ENCODE assay signal across 12 cellular contexts in the genomic region with DNA sequence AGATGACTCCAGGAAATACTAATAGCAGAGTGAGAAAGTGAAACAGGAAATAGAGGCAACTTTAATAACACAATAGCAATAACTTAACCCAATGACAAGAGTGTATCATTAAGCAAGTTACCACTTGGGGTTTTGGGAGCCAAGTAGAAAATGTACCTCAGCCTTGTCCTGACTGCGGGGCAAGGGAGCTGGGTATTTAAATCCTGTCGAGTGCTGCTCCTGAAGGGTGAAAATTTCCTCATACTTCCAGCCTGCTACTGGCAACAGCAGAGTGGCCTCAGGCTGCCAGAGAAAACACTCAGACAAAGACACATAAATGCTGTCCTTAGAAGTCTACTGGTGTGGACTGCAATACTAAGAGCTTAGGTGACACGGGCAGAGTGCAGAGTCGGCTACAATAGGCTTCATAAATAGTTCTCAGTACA.
DNase-seq lines count a peak whose midpoint lies in the region; ATAC-seq and TF ChIP-seq lines count a peak whose summit lies in the region.
"Had no signal": no experiment of that assay in that cellular context is flagged by ENCODE, and none has a peak within 500 bp of the region (broad histone marks: within the 10 kb centered on the region; RNA-seq: fewer than 3 reads in every experiment).

No MANE protein-coding gene starts in this region.

- ATAC-seq in CD8-positive, alpha-beta T cell: no peak
- ATAC-seq in HG02623 (IDR thresholded peaks at IDR 0.05; ENCODE audit: unreplicated experiment) (no peak), HG03342 (IDR thresholded peaks at IDR 0.05; ENCODE audit: unreplicated experiment) (no peak)

- H3K36me3 ChIP-seq in CD8-positive, alpha-beta T cell (ENCODE audit: insufficient read depth, low read length): no peaks in the 10 kb centered on the region
- no peaks in the 10 kb centered on the region for H3K36me3 ChIP-seq in Karpas-422 (ENCODE audit: insufficient read depth, low read length)
- H3K36me3 ChIP-seq in adipocyte (ENCODE audit: control insufficient read depth, insufficient read depth, low read length, severe bottlenecking): no peaks in the 10 kb centered on the region
- no peaks in the 10 kb centered on the region for H3K36me3 ChIP-seq in tibial nerve
- H3K36me3 ChIP-seq: heart right ventricle had no signal

- peak overlapping the region; percentile 24 for H3K4me2 ChIP-seq in Karpas-422 (ENCODE audit: low read depth, low read length, poor library complexity, severe bottlenecking)

- peak overlapping the region; percentile 50 for H3K4me3 Mint-ChIP-seq in CD8-positive, alpha-beta T cell
- H3K4me3 Mint-ChIP-seq: activated T-cell treated with anti-CD3 and anti-CD28 coated beads, Interleukin-2, amount 50 U/mL, for 24 hours had no signal

- DNase-seq in CD8-positive, alpha-beta T cell: no peak
- no peak for DNase-seq in Karpas-422
- no peak for DNase-seq in adipocyte (ENCODE audit: low read depth)
- DNase-seq in midbrain (lab: John Stamatoyannopoulos, UW): peak; percentile 17
- DNase-seq in tibial nerve (ENCODE audit: low spot score in 2 of 2): no peak
- DNase-seq in germinal center (ENCODE audit: low spot score): no peak
- DNase-seq: activated T-cell treated with anti-CD3 and anti-CD28 coated beads, Interleukin-2, amount 50 U/mL, for 24 hours; heart right ventricle; NCI-H69 had no signal

- H3K4me3 ChIP-seq in CD8-positive, alpha-beta T cell (ENCODE audit: low read depth, low read length): peak overlapping the region; percentile 18
- no peak overlapping the region for H3K4me3 ChIP-seq in Karpas-422 (ENCODE audit: low read length)
- peak overlapping the region; percentile 64 for H3K4me3 ChIP-seq in adipocyte (ENCODE audit: low read length)
- no peak overlapping the region for H3K4me3 ChIP-seq in tibial nerve
- H3K4me3 ChIP-seq: heart right ventricle had no signal

- peak overlapping the region; percentile 55; the same call in 1 of the 2 replicates for H2AFZ ChIP-seq in Karpas-422 (ENCODE audit: low read length)

- no peaks in the 10 kb centered on the region for H3K36me3 Mint-ChIP-seq in CD8-positive, alpha-beta T cell

- peak overlapping the region; percentile 67 for H3K27ac Mint-ChIP-seq in CD8-positive, alpha-beta T cell
- H3K27ac Mint-ChIP-seq: activated T-cell treated with anti-CD3 and anti-CD28 coated beads, Interleukin-2, amount 50 U/mL, for 24 hours had no signal

- no peak for TF ChIP-seq EP300 in tibial nerve (IDR thresholded peaks at IDR 0.05)

- H3K9ac ChIP-seq in Karpas-422 (ENCODE audit: low read length): no peak overlapping the region
- H3K9ac ChIP-seq in adipocyte (ENCODE audit: low read length): no peak overlapping the region

- CTCF ChIA-PET in CD8-positive, alpha-beta T cell (lab: Charles Lee): no interaction called here

- H3K27me3 Mint-ChIP-seq in CD8-positive, alpha-beta T cell (ENCODE audit: low read depth): no peaks in the 10 kb centered on the region
- H3K27me3 Mint-ChIP-seq: activated T-cell treated with anti-CD3 and anti-CD28 coated beads, Interleukin-2, amount 50 U/mL, for 24 hours had no signal

- TF ChIP-seq POLR2A in tibial nerve (IDR thresholded peaks at IDR 0.05): no peak

- no peaks in the 10 kb centered on the region for H3K9me3 ChIP-seq in CD8-positive, alpha-beta T cell (ENCODE audit: low read length)
- H3K9me3 ChIP-seq in Karpas-422 (ENCODE audit: low read length) (no peaks in the 10 kb centered on the region), adipocyte (ENCODE audit: control insufficient read depth, low read length) (no peaks in the 10 kb centered on the region), tibial nerve (no peaks in the 10 kb centered on the region)
- H3K9me3 ChIP-seq: Caco-2, heart right ventricle had no signal

- H3K4me1 Mint-ChIP-seq in CD8-positive, alpha-beta T cell (ENCODE audit: low read depth): peaks cover 42% of the 10 kb centered on the region

- intact Hi-C loops in CD8-positive, alpha-beta T cell (cut with DNase I, micrococcal nuclease): no loop called here

- no peaks in the 10 kb centered on the region for H3K27me3 ChIP-seq in CD8-positive, alpha-beta T cell (ENCODE audit: insufficient read depth, low read length)
- H3K27me3 ChIP-seq in Karpas-422 (ENCODE audit: low read length) (no peaks in the 10 kb centered on the region), adipocyte (replicated peaks; ENCODE audit: control insufficient read depth, insufficient read depth, low read length) (no peaks in the 10 kb centered on the region), tibial nerve (no peaks in the 10 kb centered on the region)
- H3K27me3 ChIP-seq: heart right ventricle had no signal

- no peaks in the 10 kb centered on the region for H3K9me3 Mint-ChIP-seq in CD8-positive, alpha-beta T cell
- H3K9me3 Mint-ChIP-seq: activated T-cell treated with anti-CD3 and anti-CD28 coated beads, Interleukin-2, amount 50 U/mL, for 24 hours had no signal

- H3K27ac ChIP-seq in CD8-positive, alpha-beta T cell (ENCODE audit: low read depth, low read length): no peak overlapping the region
- H3K27ac ChIP-seq in Karpas-422 (ENCODE audit: low read length) (no peak overlapping the region), tibial nerve (no peak overlapping the region)
- H3K27ac ChIP-seq: heart right ventricle had no signal

- WGBS in tibial nerve, 2 donors: 46 to 55% methylated on average over 4 of the region's 4 CpGs

- POLR2A ChIA-PET in CD8-positive, alpha-beta T cell (lab: Charles Lee): no interaction called here

- H3K4me1 ChIP-seq in CD8-positive, alpha-beta T cell (ENCODE audit: insufficient read depth, low read length): peaks cover 4% of the 10 kb centered on the region
- H3K4me1 ChIP-seq in Karpas-422 (ENCODE audit: low read length) (peaks cover 6% of the 10 kb centered on the region), adipocyte (ENCODE audit: control insufficient read depth, insufficient read depth, low read length) (no peaks in the 10 kb centered on the region), tibial nerve (no peaks in the 10 kb centered on the region)
- H3K4me1 ChIP-seq: Caco-2 had no signal

- TF ChIP-seq CTCF in CD8-positive, alpha-beta T cell (IDR thresholded peaks at IDR 0.05): no peak
- no peak for TF ChIP-seq CTCF in tibial nerve (IDR thresholded peaks at IDR 0.05)

- H4K20me1 ChIP-seq in Karpas-422 (ENCODE audit: insufficient read depth, low read depth, low read length): no peaks in the 10 kb centered on the region

- H3K9me2 ChIP-seq in Karpas-422 (replicated peaks; ENCODE audit: insufficient read depth, low read length): no peaks in the 10 kb centered on the region

- no peaks in the 10 kb centered on the region for H3K79me2 ChIP-seq in Karpas-422 (ENCODE audit: low read length)

Comparison
In these comparisons a context has a peak if more than half of its experiments do, and no peak if none do; other contexts are left out.
1. H3K4me3 ChIP-seq: peak in CD8-positive, alpha-beta T cell (single experiment) and adipocyte (single experiment); none in Karpas-422 (single experiment) and tibial nerve (0 of 4).